Comparison of ENCODE assay signal across 10 cellular contexts in genomic region chr7:1741751-1742554, GRCh38.
DNase-seq lines count a peak whose midpoint lies in the region; ATAC-seq and TF ChIP-seq lines count a peak whose summit lies in the region.
"Had no signal": no experiment of that assay in that cellular context is flagged by ENCODE, and none has a peak within 500 bp of the region (broad histone marks: within the 10 kb centered on the region; RNA-seq: fewer than 3 reads in every experiment).

No MANE protein-coding gene starts in this region.

- no peak overlapping the region for H3K27ac ChIP-seq in PC-9
- no peak overlapping the region for H3K27ac ChIP-seq in upper lobe of right lung

- no peak overlapping the region for H3K4me3 ChIP-seq in PC-9
- no peak overlapping the region for H3K4me3 ChIP-seq in upper lobe of right lung
- H3K4me3 ChIP-seq: lung had no signal

- H3K4me2 ChIP-seq in PC-9 = no peak overlapping the region

- peaks cover 9% of the 10 kb centered on the region for H3K27me3 Mint-ChIP-seq in activated T-cell treated with anti-CD3 and anti-CD28 coated beads, Interleukin-2, amount 50 U/mL, for 4 hours (ENCODE audit: low read depth)
- peaks cover 14 to 24% of the 10 kb centered on the region in 2 donors for H3K27me3 Mint-ChIP-seq in effector memory CD8-positive, alpha-beta T cell

- TF ChIP-seq CTCF in PC-9 (conservative IDR thresholded peaks at IDR 0.05) (no peak), upper lobe of right lung (IDR thresholded peaks at IDR 0.05) (no peak)

- H3K27me3 ChIP-seq in PC-9 (ENCODE audit: insufficient read depth, low read depth) (peaks cover 50% of the 10 kb centered on the region), upper lobe of right lung (no peaks in the 10 kb centered on the region)

- no peaks in the 10 kb centered on the region for H3K79me2 ChIP-seq in PC-9 (ENCODE audit: low read depth)

- BruUV-seq in PC-9 (replicated peaks; lab: Mats Ljungman, UMichigan) = TSS peak; percentile 71

- H2AFZ ChIP-seq in PC-9 = no peak overlapping the region

- no peaks in the 10 kb centered on the region for H3K36me3 ChIP-seq in PC-9 (ENCODE audit: low read depth)
- no peaks in the 10 kb centered on the region for H3K36me3 ChIP-seq in upper lobe of right lung

- H3K36me3 Mint-ChIP-seq in activated T-cell treated with anti-CD3 and anti-CD28 coated beads, Interleukin-2, amount 50 U/mL, for 4 hours (ENCODE audit: insufficient read depth) = no peaks in the 10 kb centered on the region
- H3K36me3 Mint-ChIP-seq in effector memory CD8-positive, alpha-beta T cell (ENCODE audit: insufficient read depth) = no peaks in the 10 kb centered on the region

- H4K20me1 ChIP-seq in PC-9 (ENCODE audit: insufficient read depth) = no peaks in the 10 kb centered on the region

- H3K4me1 Mint-ChIP-seq in activated T-cell treated with anti-CD3 and anti-CD28 coated beads, Interleukin-2, amount 50 U/mL, for 4 hours (ENCODE audit: low read depth) = peaks cover 26% of the 10 kb centered on the region
- H3K4me1 Mint-ChIP-seq in effector memory CD8-positive, alpha-beta T cell (ENCODE audit: low read depth in 2 of 2) = peaks cover 30 to 34% of the 10 kb centered on the region in 2 donors

- H3K9me2 ChIP-seq in PC-9 (ENCODE audit: insufficient read depth) = no peaks in the 10 kb centered on the region

- H3K9me3 ChIP-seq in PC-9 (ENCODE audit: insufficient read depth, low read depth) (no peaks in the 10 kb centered on the region), upper lobe of right lung (no peaks in the 10 kb centered on the region)

- POLR2A ChIA-PET in PC-9 (lab: Charles Lee; ENCODE audit: unreplicated experiment) = no interaction called here

- intact Hi-C loops in PC-9 (cut with micrococcal nuclease; ENCODE audit: unreplicated experiment) = no loop called here
- intact Hi-C loops in upper lobe of right lung (cut with DNase I) = no loop called here

- peak overlapping the region; percentile 24 for H3K4me3 Mint-ChIP-seq in activated T-cell treated with anti-CD3 and anti-CD28 coated beads, Interleukin-2, amount 50 U/mL, for 4 hours
- H3K4me3 Mint-ChIP-seq in effector memory CD8-positive, alpha-beta T cell = peak overlapping the region; percentile 73 to 76

- no peaks in the 10 kb centered on the region for H3F3A ChIP-seq in PC-9 (ENCODE audit: insufficient read depth, low read depth)

- peak overlapping the region; percentile 79 to 87 for H3K27ac Mint-ChIP-seq in effector memory CD8-positive, alpha-beta T cell

- peak in 1 of 2 donors; percentile 14 for ATAC-seq in activated T-cell treated with anti-CD3 and anti-CD28 coated beads, Interleukin-2, amount 50 U/mL, for 4 hours
- ATAC-seq in effector memory CD8-positive, alpha-beta T cell (replicated peaks) = peak; percentile 61
- ATAC-seq in upper lobe of right lung (peak; percentile 64), GM21723 (IDR thresholded peaks at IDR 0.05; ENCODE audit: unreplicated experiment) (no peak)

- CTCF ChIA-PET in PC-9 (lab: Charles Lee) = interaction anchor here (0.5 kb wide), 1 partner anchor 1113 kb away, joined by 3 read pairs; no protein-coding TSS in a partner anchor

- no peaks in the 10 kb centered on the region for H3K9me3 Mint-ChIP-seq in activated T-cell treated with anti-CD3 and anti-CD28 coated beads, Interleukin-2, amount 50 U/mL, for 4 hours
- no peaks in the 10 kb centered on the region for H3K9me3 Mint-ChIP-seq in effector memory CD8-positive, alpha-beta T cell

- H3K4me1 ChIP-seq in PC-9 (replicated peaks; ENCODE audit: insufficient read depth) (no peaks in the 10 kb centered on the region), upper lobe of right lung (peaks cover 17% of the 10 kb centered on the region)

- DNase-seq in activated T-cell treated with anti-CD3 and anti-CD28 coated beads, Interleukin-2, amount 50 U/mL, for 4 hours = no peak
- no peak for DNase-seq in activated T-cell treated with anti-CD3 and anti-CD28 coated beads, Interleukin-2, amount 50 U/mL, for 48 hours
- DNase-seq in PC-9 (peak in 1 of 2 experiments; percentile 33), upper lobe of right lung (no peak), GM19238 (ENCODE audit: insufficient read length, low spot score) (no peak), dedifferentiated amniotic fluid mesenchymal stem cell (ENCODE audit: extremely low spot score) (no peak)
- no peak for DNase-seq in effector memory CD8-positive, alpha-beta T cell
- DNase-seq: activated CD4-positive, alpha-beta T cell treated with anti-CD3 and anti-CD28 coated beads for 1 hour had no signal
